In genomic region chr21:33427051-33427450, GRCh38 we compare ENCODE assay signal across 17 cellular contexts. TPM values are rescaled to one million over a fixed set of nuclear protein-coding genes. Genes with fewer than 3 reads are reported as not detected.
DNase-seq lines count a peak whose midpoint lies in the region; TF ChIP-seq lines count a peak whose summit lies in the region.
"Had no signal": no experiment of that assay in that cellular context is flagged by ENCODE, and none has a peak within 500 bp of the region (broad histone marks: within the 10 kb centered on the region; RNA-seq: fewer than 3 reads in every experiment).

No MANE protein-coding gene starts in this region.

- no peaks in the 10 kb centered on the region for H3K27me3 ChIP-seq in endodermal cell (ENCODE audit: control insufficient read depth, insufficient read depth, low read length, poor library complexity, severe bottlenecking)
- H3K27me3 ChIP-seq in thyroid gland, result no peaks in the 10 kb centered on the region

- H3K9ac ChIP-seq in endodermal cell (ENCODE audit: extremely low read depth, low read length, poor library complexity, severe bottlenecking), result no peak overlapping the region

- 95 to 97% methylated on average over 4 to 7 of the region's 7 CpGs for WGBS in endodermal cell (ENCODE audit: insufficient coverage in 1 of 2, insufficient read length in 1 of 2), 2 experiments
- WGBS in thyroid gland, 2 donors, result 33 to 49% methylated on average over 7 of the region's 7 CpGs

- H3K4me3 ChIP-seq in OCI-LY7 (ENCODE audit: low read depth, low read length, poor library complexity, severe bottlenecking) (no peak overlapping the region), endodermal cell (ENCODE audit: low read length) (no peak overlapping the region), thyroid gland (replicated peaks in 1 of 3) (no peak overlapping the region)
- H3K4me3 ChIP-seq: HAP-1, PC-9 had no signal

- no peak overlapping the region for H3K4me2 ChIP-seq in OCI-LY7 (ENCODE audit: low read length)
- H3K4me2 ChIP-seq: PC-9 had no signal

- no peaks in the 10 kb centered on the region for H3K27me3 Mint-ChIP-seq in T-helper 2 cell treated with Interferon-gamma antibody and Interleukin-4, amounts not matched to agents 5 μg/mL and 100 μg/mL, for 36 hours (ENCODE audit: low read depth)
- no peaks in the 10 kb centered on the region for H3K27me3 Mint-ChIP-seq in endodermal cell (ENCODE audit: insufficient read depth)
- no peaks in the 10 kb centered on the region for H3K27me3 Mint-ChIP-seq in activated naive CD8-positive, alpha-beta T cell treated with anti-CD3 and anti-CD28 coated beads for 36 hours

- H3K36me3 ChIP-seq in OCI-LY7 (ENCODE audit: insufficient read depth, low read length) (peaks cover 99% of the 10 kb centered on the region), endodermal cell (ENCODE audit: control insufficient read depth, insufficient read depth, low read length) (peaks cover 66% of the 10 kb centered on the region), thyroid gland (peaks cover 38 to 58% of the 10 kb centered on the region in 2 donors)

- no peaks in the 10 kb centered on the region for H3K79me2 ChIP-seq in OCI-LY7 (ENCODE audit: insufficient read depth, low read depth, low read length)

- BruUV-seq in OCI-LY7 (replicated peaks; lab: Mats Ljungman, UMichigan), result TSS peak; percentile 36

- CTCF ChIA-PET in OCI-LY7 (lab: Charles Lee; ENCODE audit: unreplicated experiment), result no interaction called here

- POLR2A ChIA-PET in OCI-LY7 (lab: Charles Lee), result interaction anchor here (0.6 to 1.0 kb wide), 4 partner anchors 20 to 460 kb away, joined by 3 to 6 read pairs (median 4); no protein-coding TSS in a partner anchor

- intact Hi-C loops in OCI-LY7 (cut with micrococcal nuclease; ENCODE audit: unreplicated experiment) (no loop called here), thyroid gland (cut with DNase I) (no loop called here)

- H3K27ac ChIP-seq in OCI-LY7 (ENCODE audit: low read depth, low read length, poor library complexity, severe bottlenecking) (no peak overlapping the region), endodermal cell (ENCODE audit: low read depth, low read length) (no peak overlapping the region), thyroid gland (peak overlapping the region; percentile 7 to 76 (median 56))
- H3K27ac ChIP-seq: PC-9 had no signal

- H3K27ac Mint-ChIP-seq in T-helper 2 cell treated with Interferon-gamma antibody and Interleukin-4, amounts not matched to agents 5 μg/mL and 100 μg/mL, for 36 hours, result peak overlapping the region; percentile 17
- peak overlapping the region; percentile 48 for H3K27ac Mint-ChIP-seq in endodermal cell
- no peak overlapping the region for H3K27ac Mint-ChIP-seq in activated naive CD8-positive, alpha-beta T cell treated with anti-CD3 and anti-CD28 coated beads for 36 hours

- H4K20me1 ChIP-seq in OCI-LY7 (ENCODE audit: insufficient read depth, low read length), result no peaks in the 10 kb centered on the region

- TF ChIP-seq CTCF in OCI-LY7 (conservative IDR thresholded peaks at IDR 0.05; ENCODE audit: low read length), result no peak
- TF ChIP-seq CTCF in endodermal cell (conservative IDR thresholded peaks at IDR 0.05), result no peak
- TF ChIP-seq CTCF in thyroid gland (IDR thresholded peaks at IDR 0.05), result no peak

- no peaks in the 10 kb centered on the region for H3K9me3 Mint-ChIP-seq in T-helper 2 cell treated with Interferon-gamma antibody and Interleukin-4, amounts not matched to agents 5 μg/mL and 100 μg/mL, for 36 hours
- H3K9me3 Mint-ChIP-seq in endodermal cell, result no peaks in the 10 kb centered on the region
- no peaks in the 10 kb centered on the region for H3K9me3 Mint-ChIP-seq in activated naive CD8-positive, alpha-beta T cell treated with anti-CD3 and anti-CD28 coated beads for 36 hours

- DNase-seq in T-helper 2 cell treated with Interferon-gamma antibody and Interleukin-4, amounts not matched to agents 5 μg/mL and 100 μg/mL, for 36 hours (ENCODE audit: low spot score), result no peak
- DNase-seq in T-helper 2 cell, result no peak
- DNase-seq in OCI-LY7 (ENCODE audit: low spot score), result no peak
- DNase-seq in endodermal cell, result no peak
- peak; percentile 73 to 86 for DNase-seq in thyroid gland
- no peak for DNase-seq in superior temporal gyrus (ENCODE audit: extremely low spot score)
- DNase-seq in COR-L47 (lab: John Stamatoyannopoulos, UW), result no peak
- DNase-seq in activated naive CD8-positive, alpha-beta T cell treated with anti-CD3 and anti-CD28 coated beads for 36 hours, result no peak
- DNase-seq: 8988T; C1 segment of cervical spinal cord; DMS153; IMR-90; NCI-H69; NK-92 treated with Interleukin-12 subunit alpha and Interleukin-12 subunit beta, amount 100 ng/mL, for 24 hours; PC-9; SHP77 had no signal

- H3K9me3 ChIP-seq in OCI-LY7 (ENCODE audit: low read length) (no peaks in the 10 kb centered on the region), endodermal cell (ENCODE audit: control insufficient read depth, low read length) (no peaks in the 10 kb centered on the region), thyroid gland (no peaks in the 10 kb centered on the region)
- H3K9me3 ChIP-seq: HAP-1 had no signal

- no peak overlapping the region for H2AFZ ChIP-seq in OCI-LY7 (ENCODE audit: low read length)
- H2AFZ ChIP-seq: PC-9 had no signal

- H3K36me3 Mint-ChIP-seq in T-helper 2 cell treated with Interferon-gamma antibody and Interleukin-4, amounts not matched to agents 5 μg/mL and 100 μg/mL, for 36 hours (ENCODE audit: low read depth), result peaks cover 17% of the 10 kb centered on the region
- H3K36me3 Mint-ChIP-seq in endodermal cell (ENCODE audit: low read depth), result peaks cover 74% of the 10 kb centered on the region
- peaks cover 1% of the 10 kb centered on the region for H3K36me3 Mint-ChIP-seq in activated naive CD8-positive, alpha-beta T cell treated with anti-CD3 and anti-CD28 coated beads for 36 hours

- peak in 1 of 2 donors; percentile 37 for TF ChIP-seq POLR2A in thyroid gland (IDR thresholded peaks at IDR 0.05)

- H3K4me1 ChIP-seq in OCI-LY7 (ENCODE audit: insufficient read depth, low read length, poor library complexity, severe bottlenecking), result no peaks in the 10 kb centered on the region
- no peaks in the 10 kb centered on the region for H3K4me1 ChIP-seq in endodermal cell (ENCODE audit: control insufficient read depth, insufficient read depth, low read length)
- peaks cover 31 to 34% of the 10 kb centered on the region in 2 donors for H3K4me1 ChIP-seq in thyroid gland
- H3K4me1 ChIP-seq: HAP-1 had no signal

- H3K9me2 ChIP-seq in OCI-LY7 (ENCODE audit: insufficient read depth, low read length), result no peaks in the 10 kb centered on the region

- H3K4me3 Mint-ChIP-seq in T-helper 2 cell treated with Interferon-gamma antibody and Interleukin-4, amounts not matched to agents 5 μg/mL and 100 μg/mL, for 36 hours, result no peak overlapping the region
- H3K4me3 Mint-ChIP-seq in endodermal cell, result no peak overlapping the region
- no peak overlapping the region for H3K4me3 Mint-ChIP-seq in activated naive CD8-positive, alpha-beta T cell treated with anti-CD3 and anti-CD28 coated beads for 36 hours

- no peaks in the 10 kb centered on the region for H3K4me1 Mint-ChIP-seq in T-helper 2 cell treated with Interferon-gamma antibody and Interleukin-4, amounts not matched to agents 5 μg/mL and 100 μg/mL, for 36 hours (ENCODE audit: low read depth)
- H3K4me1 Mint-ChIP-seq in endodermal cell, result no peaks in the 10 kb centered on the region
- H3K4me1 Mint-ChIP-seq in activated naive CD8-positive, alpha-beta T cell treated with anti-CD3 and anti-CD28 coated beads for 36 hours, result peaks cover 2% of the 10 kb centered on the region

RNA-seq across cellular contexts. Expression of gene IFNGR2, which starts 23.8 kb away (rescaled TPM):
- total RNA-seq in OCI-LY7 (2014; rRNA removed; shearing (Covaris generic)), result 61.0 and 86.9 TPM in 2 replicates
- 70.2 and 83.5 TPM in 2 replicates for total RNA-seq in OCI-LY7 (2022)
- total RNA-seq in endodermal cell, result 10 to 100 TPM; 41.9 to 55.1 TPM
- polyA plus RNA-seq in endodermal cell (2013, experiment 1 of 2), result 51.0 TPM
- 49.7 TPM for polyA plus RNA-seq in endodermal cell (2013, experiment 2 of 2)
- 100 to 1,000 TPM in 1 of 4 donors, 10 to 100 TPM in 3; 64.9 to 100 (median 79.0) TPM for total RNA-seq in thyroid gland
- total RNA-seq in activated naive CD8-positive, alpha-beta T cell treated with anti-CD3 and anti-CD28 coated beads for 36 hours, result 1 to 10 TPM; 5.6 to 5.7 TPM

RNA-seq across cellular contexts. Expression of gene TMEM50B, which starts 52.7 kb away (rescaled TPM):
- total RNA-seq in OCI-LY7 (2014; rRNA removed; shearing (Covaris generic)), result 18.9 and 30.3 TPM in 2 replicates
- 24.4 and 25.0 TPM in 2 replicates for total RNA-seq in OCI-LY7 (2022)
- total RNA-seq in endodermal cell, result 10 to 100 TPM; 35.8 to 57.2 TPM
- 32.3 TPM for polyA plus RNA-seq in endodermal cell (2013, experiment 1 of 2)
- 32.3 TPM for polyA plus RNA-seq in endodermal cell (2013, experiment 2 of 2)
- 100 to 1,000 TPM; 202 to 399 (median 295) TPM for total RNA-seq in thyroid gland
- 10 to 100 TPM; 14.6 to 15.7 TPM for total RNA-seq in activated naive CD8-positive, alpha-beta T cell treated with anti-CD3 and anti-CD28 coated beads for 36 hours

Comparison
In these comparisons a context has a peak if more than half of its experiments do, and no peak if none do; other contexts are left out.
1. DNase-seq: peak in thyroid gland (2 of 2); none in T-helper 2 cell treated with Interferon-gamma antibody and Interleukin-4, amounts not matched to agents 5 μg/mL and 100 μg/mL, for 36 hours (single experiment), T-helper 2 cell (0 of 5), OCI-LY7 (single experiment), endodermal cell (single experiment), superior temporal gyrus (single experiment), COR-L47 (single experiment) and activated naive CD8-positive, alpha-beta T cell treated with anti-CD3 and anti-CD28 coated beads for 36 hours (single experiment).
2. H3K27ac ChIP-seq: peak in thyroid gland (3 of 3); none in OCI-LY7 (single experiment) and endodermal cell (single experiment).
3. RNA of gene IFNGR2, which starts 23.8 kb away (total RNA-seq): 61.0 to 86.9 TPM in OCI-LY7, 64.9 to 100 TPM in thyroid gland and 41.9 to 55.1 TPM in endodermal cell; 5.6 to 5.7 TPM in activated naive CD8-positive, alpha-beta T cell treated with anti-CD3 and anti-CD28 coated beads for 36 hours; every median in the first group is over 4 times any median in the second.